Comparison of ENCODE assay signal across 11 cellular contexts in genomic region chr4:87014284-87014782, GRCh38.
DNase-seq lines count a peak whose midpoint lies in the region; ATAC-seq and TF ChIP-seq lines count a peak whose summit lies in the region.
"Had no signal": no experiment of that assay in that cellular context is flagged by ENCODE, and none has a peak within 500 bp of the region (broad histone marks: within the 10 kb centered on the region; RNA-seq: fewer than 3 reads in every experiment).

No MANE protein-coding gene starts in this region.

- no peaks in the 10 kb centered on the region for H3K27me3 Mint-ChIP-seq in naive B cell

- H3K27ac Mint-ChIP-seq in naive B cell, result peak overlapping the region in 2 of 6 donors; percentile 20 to 60

- no peak for ATAC-seq in naive B cell (ENCODE audit: low read depth in 2 of 2)
- ATAC-seq: HCT116 had no signal

- H3K27me3 ChIP-seq in colonic mucosa, result no peaks in the 10 kb centered on the region

- peak overlapping the region in 1 of 2 donors; percentile 63 for H3K9ac ChIP-seq in colonic mucosa (ENCODE audit: low read depth in 2 of 2, low read length in 2 of 2)

- DNase-seq in ACHN, result peak; percentile 13
- DNase-seq in colonic mucosa, result no peak
- no peak for DNase-seq in naive B cell
- no peak for DNase-seq in SW480 (ENCODE audit: low spot score)
- no peak for DNase-seq in 8988T
- no peak for DNase-seq in NCI-H1048 (lab: John Stamatoyannopoulos, UW)
- DNase-seq in NCI-H526 treated with DMSO at 0.1 percent for 48 hours (lab: John Stamatoyannopoulos, UW), result no peak
- DNase-seq: activated CD4-positive, alpha-beta T cell treated with anti-CD3 and anti-CD28 coated beads, Interleukin-2, amount 50 U/mL, for 4 hours; NCI-H1694 treated with DMSO at 0.1 percent for 48 hours had no signal

- no peaks in the 10 kb centered on the region for H3K4me1 ChIP-seq in colonic mucosa

- TF ChIP-seq CTCF in colonic mucosa (IDR thresholded peaks at IDR 0.05), result no peak

- intact Hi-C loops in colonic mucosa (cut with DNase I), result no loop called here

- H3K4me3 Mint-ChIP-seq in naive B cell, result peak overlapping the region in 6 of 8 donors; percentile 8 to 59 (median 38)

- no peaks in the 10 kb centered on the region for H3K9me3 Mint-ChIP-seq in naive B cell

- in situ Hi-C loops in ACHN (cut with HindIII; ENCODE audit: low pct_ligation_motif_present, low pct_unique_long_range_greater_than_20kb, low sequenced_read_pairs), result no loop called here

- no peaks in the 10 kb centered on the region for H3K9me3 ChIP-seq in KOPT-K1 (ENCODE audit: insufficient read depth, low read length, poor library complexity, severe bottlenecking)
- no peaks in the 10 kb centered on the region for H3K9me3 ChIP-seq in colonic mucosa

- no peak overlapping the region for H3K4me3 ChIP-seq in colonic mucosa

- H3K36me3 Mint-ChIP-seq in naive B cell, result no peaks in the 10 kb centered on the region

- peaks cover 48 to 91% (median 79%) of the 10 kb centered on the region in 3 donors for H3K4me1 Mint-ChIP-seq in naive B cell

- peak overlapping the region; percentile 11 for H3K27ac ChIP-seq in KOPT-K1 (ENCODE audit: low read depth, low read length, poor library complexity, severe bottlenecking)
- H3K27ac ChIP-seq in colonic mucosa, result peak overlapping the region; percentile 70

- H3K36me3 ChIP-seq in KOPT-K1 (ENCODE audit: insufficient read depth, low read length), result no peaks in the 10 kb centered on the region
- no peaks in the 10 kb centered on the region for H3K36me3 ChIP-seq in colonic mucosa
